ENCODE assay signal across 19 cellular contexts in genomic region chr4:5926601-5927000, GRCh38. TPM values are rescaled to one million over a fixed set of nuclear protein-coding genes. Genes with fewer than 3 reads are reported as not detected.
DNase-seq lines count a peak whose midpoint lies in the region; ATAC-seq and TF ChIP-seq lines count a peak whose summit lies in the region.
"Had no signal": no experiment of that assay in that cellular context is flagged by ENCODE, and none has a peak within 500 bp of the region (broad histone marks: within the 10 kb centered on the region; RNA-seq: fewer than 3 reads in every experiment).

No MANE protein-coding gene starts in this region.

- no peak overlapping the region for H3K4me3 Mint-ChIP-seq in endodermal cell
- H3K4me3 Mint-ChIP-seq in CD8-positive, alpha-beta memory T cell = no peak overlapping the region
- H3K4me3 Mint-ChIP-seq: B cell; CD4-positive, alpha-beta memory T cell; GM23338; HFFc6 had no signal

- no peak overlapping the region for H3K27ac Mint-ChIP-seq in endodermal cell
- no peak overlapping the region for H3K27ac Mint-ChIP-seq in CD8-positive, alpha-beta memory T cell
- H3K27ac Mint-ChIP-seq: B cell; CD4-positive, alpha-beta memory T cell; GM23338; HFFc6 had no signal

- TF ChIP-seq POLR2A in right lobe of liver (IDR thresholded peaks at IDR 0.05) (no peak), esophagus squamous epithelium (IDR thresholded peaks at IDR 0.05) (no peak)

- POLR2A ChIA-PET in CD8-positive, alpha-beta memory T cell (lab: Charles Lee) = no interaction called here

- H3K4me3 ChIP-seq in BLaER1 (peak overlapping the region; percentile 43), SJCRH30 (no peak overlapping the region), endodermal cell (ENCODE audit: low read length) (no peak overlapping the region), right lobe of liver (no peak overlapping the region), esophagus squamous epithelium (no peak overlapping the region)
- H3K4me3 ChIP-seq in CD8-positive, alpha-beta memory T cell (ENCODE audit: low read length) = no peak overlapping the region
- H3K4me3 ChIP-seq: GM23338, HAP-1 had no signal

- no peaks in the 10 kb centered on the region for H3K36me3 Mint-ChIP-seq in endodermal cell (ENCODE audit: low read depth)
- no peaks in the 10 kb centered on the region for H3K36me3 Mint-ChIP-seq in CD8-positive, alpha-beta memory T cell
- H3K36me3 Mint-ChIP-seq: CD4-positive, alpha-beta memory T cell had no signal

- H3K4me2 ChIP-seq in BLaER1 = peak overlapping the region; percentile 92
- H3K4me2 ChIP-seq: GM23338 had no signal

- H3K27me3 Mint-ChIP-seq in endodermal cell (ENCODE audit: insufficient read depth) = peaks cover 4% of the 10 kb centered on the region
- H3K27me3 Mint-ChIP-seq in CD8-positive, alpha-beta memory T cell = peaks cover 1 to 20% of the 10 kb centered on the region in 2 donors

- H3K9me3 Mint-ChIP-seq in endodermal cell = no peaks in the 10 kb centered on the region
- H3K9me3 Mint-ChIP-seq in CD8-positive, alpha-beta memory T cell = no peaks in the 10 kb centered on the region
- H3K9me3 Mint-ChIP-seq: CD4-positive, alpha-beta memory T cell; GM23338 had no signal

- intact Hi-C loops in right lobe of liver (cut with DNase I) = no loop called here
- intact Hi-C loops in esophagus squamous epithelium (cut with DNase I) = no loop called here

- H3K36me3 ChIP-seq in BLaER1 (no peaks in the 10 kb centered on the region), SJCRH30 (no peaks in the 10 kb centered on the region), endodermal cell (ENCODE audit: control insufficient read depth, insufficient read depth, low read length) (no peaks in the 10 kb centered on the region), right lobe of liver (no peaks in the 10 kb centered on the region), esophagus squamous epithelium (no peaks in the 10 kb centered on the region)
- H3K36me3 ChIP-seq in CD8-positive, alpha-beta memory T cell (ENCODE audit: insufficient read depth, low read length) = no peaks in the 10 kb centered on the region
- H3K36me3 ChIP-seq: HAP-1 had no signal

- DNase-seq in SJCRH30 (peak; percentile 35 to 40), endodermal cell (peak; percentile 24), left kidney (ENCODE audit: low read depth, low spot score) (peak; percentile 53), NCI-H2107 (lab: John Stamatoyannopoulos, UW) (no peak), right lobe of liver (no peak), esophagus squamous epithelium (lab: John Stamatoyannopoulos, UW) (no peak)
- DNase-seq in CD8-positive, alpha-beta memory T cell = no peak
- DNase-seq: C1 segment of cervical spinal cord; Caco-2; CD4-positive, alpha-beta memory T cell; DMS79 treated with DMSO at 0.1 percent for 48 hours; GF-D8; HFFc6 had no signal

- no peaks in the 10 kb centered on the region for H4K20me1 ChIP-seq in BLaER1

- H3K9me3 ChIP-seq in BLaER1 (no peaks in the 10 kb centered on the region), SJCRH30 (replicated peaks) (no peaks in the 10 kb centered on the region), endodermal cell (ENCODE audit: control insufficient read depth, low read length) (no peaks in the 10 kb centered on the region), right lobe of liver (no peaks in the 10 kb centered on the region), esophagus squamous epithelium (no peaks in the 10 kb centered on the region)
- no peaks in the 10 kb centered on the region for H3K9me3 ChIP-seq in CD8-positive, alpha-beta memory T cell (ENCODE audit: low read length)
- H3K9me3 ChIP-seq: Caco-2, HAP-1 had no signal

- H3K9ac ChIP-seq in BLaER1 (no peak overlapping the region; the same call in 1 of the 2 replicates), endodermal cell (ENCODE audit: extremely low read depth, low read length, poor library complexity, severe bottlenecking) (no peak overlapping the region)

- H3K4me1 ChIP-seq in BLaER1 (peaks cover 83% of the 10 kb centered on the region), SJCRH30 (peaks cover 39% of the 10 kb centered on the region), endodermal cell (ENCODE audit: control insufficient read depth, insufficient read depth, low read length) (no peaks in the 10 kb centered on the region), right lobe of liver (no peaks in the 10 kb centered on the region), esophagus squamous epithelium (no peaks in the 10 kb centered on the region)
- H3K4me1 ChIP-seq in CD8-positive, alpha-beta memory T cell (ENCODE audit: insufficient read depth, low read length) = no peaks in the 10 kb centered on the region
- H3K4me1 ChIP-seq: Caco-2, HAP-1 had no signal

- no peak for ATAC-seq in right lobe of liver

- TF ChIP-seq CTCF in endodermal cell (conservative IDR thresholded peaks at IDR 0.05) (no peak), right lobe of liver (IDR thresholded peaks at IDR 0.05) (no peak), esophagus squamous epithelium (IDR thresholded peaks at IDR 0.05) (no peak)

- H3K4me1 Mint-ChIP-seq in endodermal cell = peaks cover 19% of the 10 kb centered on the region
- no peaks in the 10 kb centered on the region for H3K4me1 Mint-ChIP-seq in CD8-positive, alpha-beta memory T cell
- H3K4me1 Mint-ChIP-seq: CD4-positive, alpha-beta memory T cell had no signal

- no peaks in the 10 kb centered on the region for H3K27me3 ChIP-seq in BLaER1
- no peaks in the 10 kb centered on the region for H3K27me3 ChIP-seq in SJCRH30
- no peaks in the 10 kb centered on the region for H3K27me3 ChIP-seq in endodermal cell (ENCODE audit: control insufficient read depth, insufficient read depth, low read length, poor library complexity, severe bottlenecking)
- no peaks in the 10 kb centered on the region for H3K27me3 ChIP-seq in right lobe of liver
- H3K27me3 ChIP-seq in CD8-positive, alpha-beta memory T cell (ENCODE audit: insufficient read depth, low read length, poor library complexity, severe bottlenecking) = no peaks in the 10 kb centered on the region
- H3K27me3 ChIP-seq in esophagus squamous epithelium = peaks cover 0 to 93% (median 0%) of the 10 kb centered on the region in 4 donors

- 86 to 92% methylated on average over 3 to 7 of the region's 7 CpGs for WGBS in endodermal cell (ENCODE audit: insufficient coverage in 1 of 2, insufficient read length in 1 of 2), 2 experiments
- 50% methylated on average over 7 of the region's 7 CpGs for WGBS in right lobe of liver (ENCODE audit: insufficient coverage, low coverage, low lambda C conversion rate, missing lambda C conversion rate)
- WGBS in esophagus squamous epithelium, 2 donors = 61 to 70% methylated on average over 7 of the region's 7 CpGs

- H3K27ac ChIP-seq in BLaER1 (peak overlapping the region; percentile 77), SJCRH30 (no peak overlapping the region), endodermal cell (ENCODE audit: low read depth, low read length) (no peak overlapping the region), right lobe of liver (no peak overlapping the region), esophagus squamous epithelium (no peak overlapping the region)
- H3K27ac ChIP-seq in CD8-positive, alpha-beta memory T cell (ENCODE audit: low read depth, low read length) = no peak overlapping the region
- H3K27ac ChIP-seq: 22Rv1 had no signal

- CTCF ChIA-PET in CD8-positive, alpha-beta memory T cell (lab: Charles Lee) = no interaction called here

RNA-seq across cellular contexts. Expression of gene CRMP1, which starts 33.7 kb away (rescaled TPM):
- 87.0 and 88.0 TPM in 2 replicates for total RNA-seq in SJCRH30 (2014; rRNA removed; shearing (Covaris generic))
- total RNA-seq in endodermal cell (10 to 100 TPM; 40.0 to 64.9 TPM), right lobe of liver (under 1 TPM in 3 of 6 experiments, not detected in 3; 0.09 to 0.31 (median 0.10) TPM), esophagus squamous epithelium (1 to 10 TPM in 3 of 4 donors, not detected in 1; 2.1 to 5.0 (median 4.7) TPM)
- polyA plus RNA-seq in endodermal cell (2013, experiment 1 of 2) = 137 TPM
- 115 TPM for polyA plus RNA-seq in endodermal cell (2013, experiment 2 of 2)
- not detected for total RNA-seq in CD8-positive, alpha-beta memory T cell
- polyA plus RNA-seq in CD8-positive, alpha-beta memory T cell = 0.10 TPM
- total RNA-seq: B cell; Caco-2; CD4-positive, alpha-beta memory T cell; G401; HFFc6 had no signal
- polyA plus RNA-seq: CD4-positive, alpha-beta memory T cell had no signal

Comparison
In these comparisons a context has a peak if more than half of its experiments do, and no peak if none do; other contexts are left out.
1. DNase-seq: peak in SJCRH30 (2 of 2), endodermal cell (single experiment) and left kidney (single experiment); none in NCI-H2107 (single experiment), right lobe of liver (0 of 3), CD8-positive, alpha-beta memory T cell (0 of 5) and esophagus squamous epithelium (single experiment).
2. RNA of gene CRMP1, which starts 33.7 kb away (total RNA-seq): 87.0 to 88.0 TPM in SJCRH30 and 40.0 to 64.9 TPM in endodermal cell; 2.1 to 5.0 TPM in esophagus squamous epithelium, 0.09 to 0.31 TPM in right lobe of liver and not detected in CD8-positive, alpha-beta memory T cell; every median in the first group is over 4 times any median in the second.